ENCODE assay signal across 28 cellular contexts in the genomic region with DNA sequence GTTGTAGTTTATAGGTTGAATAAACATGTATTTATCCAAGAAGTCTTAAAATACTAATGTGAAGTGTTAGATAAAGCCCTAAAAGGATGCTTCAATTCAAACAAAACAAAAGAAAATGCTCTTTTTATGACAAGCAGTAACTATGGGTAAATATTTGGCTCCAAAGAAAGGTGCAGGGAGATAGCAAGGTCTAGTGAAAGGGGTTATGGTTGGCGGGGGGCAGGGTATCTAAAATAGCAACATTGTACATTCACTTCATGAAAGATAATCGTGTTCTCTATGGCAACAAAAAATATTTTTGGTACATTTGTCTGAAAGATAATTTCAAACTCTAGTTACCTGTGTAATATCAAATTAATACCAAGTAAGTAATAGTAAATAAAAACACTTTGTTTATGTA.
DNase-seq lines count a peak whose midpoint lies in the region; ATAC-seq, FAIRE-seq and TF ChIP-seq lines count a peak whose summit lies in the region.
"Had no signal": no experiment of that assay in that cellular context is flagged by ENCODE, and none has a peak within 500 bp of the region (broad histone marks: within the 10 kb centered on the region; RNA-seq: fewer than 3 reads in every experiment).

No MANE protein-coding gene starts in this region.

- no peak overlapping the region for H2BK12ac ChIP-seq in H1 (ENCODE audit: low read depth, low read length)

- no peak overlapping the region for H2AFZ ChIP-seq in Karpas-422 (ENCODE audit: low read length)
- H2AFZ ChIP-seq in H1 (ENCODE audit: low read length): no peak overlapping the region

- H2BK5ac ChIP-seq in H1 (ENCODE audit: low read depth, low read length): no peak overlapping the region

- no peak for DNase-seq in Right ventricle myocardium superior
- DNase-seq in cardiac septum (ENCODE audit: low spot score): no peak
- DNase-seq in Karpas-422: peak; percentile 36
- DNase-seq in H1 (ENCODE audit: low read depth in 1 of 2, low spot score in 2 of 2): no peak
- no peak for DNase-seq in left ventricle myocardium superior
- DNase-seq in natural killer cell: no peak
- no peak for DNase-seq in transverse colon
- DNase-seq: 8988T; ACHN; BE2C; C1 segment of cervical spinal cord; CD4-positive, alpha-beta memory T cell; CD4-positive, CD25-positive, alpha-beta regulatory T cell; CD8-positive, alpha-beta memory T cell; COR-L47; DMS 273 treated with DMSO at 0.1 percent for 48 hours; DMS153; DMS53; DMS79; DND-41; EL; GDM1 had no signal

- no peak overlapping the region for H4K8ac ChIP-seq in H1 (ENCODE audit: extremely low read depth, insufficient read depth, low read length)

- no peak overlapping the region for H3K14ac ChIP-seq in H1 (ENCODE audit: insufficient read length)

- POLR2A ChIA-PET in H1 (lab: Charles Lee; ENCODE audit: partially characterized antibody): no interaction called here

- H3K23me2 ChIP-seq in H1 (ENCODE audit: low read depth, low read length): no peaks in the 10 kb centered on the region

- 88% methylated on average over 2 of the region's 2 CpGs; no CpG with 5 or more reads in 1 of the 2 experiments for WGBS in H1 (ENCODE audit: extremely low coverage in 1 of 2, insufficient coverage in 1 of 2, insufficient read length in 1 of 2, insufficient replicate concordance in 2 of 2, low coverage in 1 of 2, low lambda C conversion rate in 2 of 2, missing lambda C conversion rate in 1 of 2), 2 experiments
- WGBS in transverse colon (ENCODE audit: low coverage in 1 of 2), 2 donors: 35 to 57% methylated on average over 2 of the region's 2 CpGs

- no peak for TF ChIP-seq EP300 in H1 (IDR thresholded peaks at IDR 0.05; ENCODE audit: borderline replicate concordance in 1 of 2, low read depth in 2 of 2, low read length in 2 of 2)
- TF ChIP-seq EP300 in transverse colon (IDR thresholded peaks at IDR 0.05; ENCODE audit: low read depth): no peak

- H3K9me3 Mint-ChIP-seq in natural killer cell: peaks cover 0 to 8% of the 10 kb centered on the region in 2 donors

- TF ChIP-seq CTCF in H1 (IDR thresholded peaks at IDR 0.05; ENCODE audit: control extremely low read depth in 1 of 3, insufficient read depth in 1 of 3, low read depth in 1 of 3, low read length in 3 of 3): no peak
- TF ChIP-seq CTCF in natural killer cell (IDR thresholded peaks at IDR 0.05): no peak
- no peak for TF ChIP-seq CTCF in transverse colon (IDR thresholded peaks at IDR 0.05)

- no peaks in the 10 kb centered on the region for H3K36me3 ChIP-seq in Karpas-422 (ENCODE audit: insufficient read depth, low read length)
- no peaks in the 10 kb centered on the region for H3K36me3 ChIP-seq in H1 (ENCODE audit: control insufficient read depth in 2 of 4, insufficient read depth in 4 of 4, low read length in 3 of 4)
- no peaks in the 10 kb centered on the region for H3K36me3 ChIP-seq in transverse colon
- H3K36me3 ChIP-seq: BE2C, BLaER1 had no signal

- no peak for TF ChIP-seq RAD21 in H1 (IDR thresholded peaks at IDR 0.05 in 1 of 2, conservative IDR thresholded peaks at IDR 0.05 in 1 of 2; ENCODE audit: low read depth in 2 of 2, low read length in 2 of 2)

- H3K27ac Mint-ChIP-seq in natural killer cell: no peak overlapping the region
- H3K27ac Mint-ChIP-seq: CD14-positive monocyte; CD4-positive, alpha-beta memory T cell; CD4-positive, CD25-positive, alpha-beta regulatory T cell; CD8-positive, alpha-beta memory T cell had no signal

- no peaks in the 10 kb centered on the region for H3K27me3 Mint-ChIP-seq in natural killer cell (ENCODE audit: low read depth in 2 of 2)
- H3K27me3 Mint-ChIP-seq: CD4-positive, alpha-beta memory T cell; CD4-positive, CD25-positive, alpha-beta regulatory T cell; CD8-positive, alpha-beta memory T cell had no signal

- H2AK5ac ChIP-seq in H1 (ENCODE audit: low read depth, low read length): no peak overlapping the region

- FAIRE-seq in H1 (lab: Jason Lieb, UNC): no peak
- FAIRE-seq: A204.1, GM12878, GM12892, GM18507 had no signal

- H3K4ac ChIP-seq in H1 (replicated peaks; ENCODE audit: insufficient read length, low read depth, low read length): no peak overlapping the region

- no peak overlapping the region for H2BK15ac ChIP-seq in H1 (ENCODE audit: low read length)

- no peaks in the 10 kb centered on the region for H3K79me1 ChIP-seq in H1 (ENCODE audit: low read depth, low read length)

- no peaks in the 10 kb centered on the region for H3K9me2 ChIP-seq in Karpas-422 (replicated peaks; ENCODE audit: insufficient read depth, low read length)

- no peak overlapping the region for H3K23ac ChIP-seq in H1 (ENCODE audit: insufficient read length)

- H4K20me1 ChIP-seq in Karpas-422 (ENCODE audit: insufficient read depth, low read depth, low read length) (no peaks in the 10 kb centered on the region), H1 (replicated peaks in 1 of 2; ENCODE audit: control insufficient read depth in 1 of 2, insufficient read depth in 2 of 2, low read length in 2 of 2) (no peaks in the 10 kb centered on the region)
- H4K20me1 ChIP-seq: BLaER1 had no signal

- H3K79me2 ChIP-seq in Karpas-422 (ENCODE audit: low read length) (no peaks in the 10 kb centered on the region), H1 (ENCODE audit: control insufficient read depth in 1 of 2, insufficient read depth in 2 of 2, low read length in 2 of 2) (no peaks in the 10 kb centered on the region)

- no peak overlapping the region for H2BK120ac ChIP-seq in H1 (replicated peaks; ENCODE audit: low read depth, low read length)

- ATAC-seq in Right ventricle myocardium superior (ENCODE audit: poor library complexity) (peak; percentile 77), left ventricle myocardium superior (peak; percentile 74), natural killer cell (no peak)
- ATAC-seq: GM12878 had no signal

- H3K4me1 ChIP-seq in Karpas-422 (ENCODE audit: low read length) (no peaks in the 10 kb centered on the region), H1 (replicated peaks in 1 of 4; ENCODE audit: control insufficient read depth in 3 of 4, insufficient read depth in 4 of 4, low read length in 3 of 4) (no peaks in the 10 kb centered on the region), transverse colon (no peaks in the 10 kb centered on the region)
- H3K4me1 ChIP-seq: BE2C, BLaER1 had no signal

- intact Hi-C loops in Right ventricle myocardium superior (cut with DNase I): no loop called here
- intact Hi-C loops in cardiac septum (cut with DNase I): no loop called here
- intact Hi-C loops in left ventricle myocardium superior (cut with micrococcal nuclease): no loop called here
- intact Hi-C loops in natural killer cell (cut with micrococcal nuclease): no loop called here
- intact Hi-C loops in transverse colon (cut with DNase I; ENCODE audit: low total_unique reads): loop anchor here (10.0 kb wide), 1 partner anchor 227 kb away; no protein-coding TSS in a partner anchor

- H3K4me3 ChIP-seq in Karpas-422 (ENCODE audit: low read length) (no peak overlapping the region), H1 (ENCODE audit: extremely low read depth in 1 of 4, insufficient read depth in 2 of 4, low read depth in 3 of 4, low read length in 4 of 4) (no peak overlapping the region), transverse colon (no peak overlapping the region)
- H3K4me3 ChIP-seq: BLaER1, GM12878 had no signal

- H2BK20ac ChIP-seq in H1 (ENCODE audit: low read length): no peak overlapping the region

- CTCF ChIA-PET in H1 (lab: Charles Lee; ENCODE audit: partially characterized antibody): no interaction called here

- no peak overlapping the region for H3K9ac ChIP-seq in Karpas-422 (ENCODE audit: low read length)
- no peak overlapping the region for H3K9ac ChIP-seq in H1 (replicated peaks in 1 of 4; ENCODE audit: extremely low read depth in 1 of 4, low read depth in 3 of 4, low read length in 3 of 4)
- H3K9ac ChIP-seq: BLaER1 had no signal

- H3K27ac ChIP-seq in Karpas-422 (ENCODE audit: low read length) (no peak overlapping the region), H1 (ENCODE audit: low read depth, low read length) (no peak overlapping the region), transverse colon (no peak overlapping the region)
- H3K27ac ChIP-seq: BLaER1 had no signal

- TF ChIP-seq POLR2A in H1 (IDR thresholded peaks at IDR 0.05; ENCODE audit: control extremely low read depth in 1 of 2, low read depth in 2 of 2, low read length in 2 of 2) (no peak), transverse colon (IDR thresholded peaks at IDR 0.05) (no peak)

- no peaks in the 10 kb centered on the region for H3K36me3 Mint-ChIP-seq in natural killer cell
- H3K36me3 Mint-ChIP-seq: CD14-positive monocyte; CD4-positive, alpha-beta memory T cell; CD4-positive, CD25-positive, alpha-beta regulatory T cell; CD8-positive, alpha-beta memory T cell had no signal

- H3K4me3 Mint-ChIP-seq in natural killer cell: no peak overlapping the region
- H3K4me3 Mint-ChIP-seq: CD14-positive monocyte; CD4-positive, alpha-beta memory T cell; CD4-positive, CD25-positive, alpha-beta regulatory T cell; CD8-positive, alpha-beta memory T cell had no signal

- no peak overlapping the region for H4K5ac ChIP-seq in H1 (ENCODE audit: insufficient read length, low read depth, low read length)

- H3K4me1 Mint-ChIP-seq in natural killer cell: no peaks in the 10 kb centered on the region
- H3K4me1 Mint-ChIP-seq: CD14-positive monocyte; CD4-positive, alpha-beta memory T cell; CD4-positive, CD25-positive, alpha-beta regulatory T cell; CD8-positive, alpha-beta memory T cell had no signal

- H3K56ac ChIP-seq in H1 (replicated peaks; ENCODE audit: insufficient read length, low read depth, low read length): peak overlapping the region; percentile 14

- H3K9me3 ChIP-seq in Karpas-422 (ENCODE audit: low read length): no peaks in the 10 kb centered on the region
- H3K9me3 ChIP-seq in H1 (ENCODE audit: insufficient read depth in 2 of 2, low read depth in 1 of 2, low read length in 1 of 2): no peaks in the 10 kb centered on the region
- no peaks in the 10 kb centered on the region for H3K9me3 ChIP-seq in transverse colon
- H3K9me3 ChIP-seq: BE2C, BLaER1 had no signal

- H3K18ac ChIP-seq in H1 (ENCODE audit: extremely low read depth, low read length): no peak overlapping the region

- no peak overlapping the region for H3K4me2 ChIP-seq in Karpas-422 (ENCODE audit: low read depth, low read length, poor library complexity, severe bottlenecking)
- H3K4me2 ChIP-seq in H1 (ENCODE audit: insufficient read depth in 1 of 2, low read depth in 2 of 2, low read length in 2 of 2): no peak overlapping the region
- H3K4me2 ChIP-seq: BLaER1 had no signal

- H4K91ac ChIP-seq in H1 (replicated peaks; ENCODE audit: insufficient read length, low read length): no peak overlapping the region

- in situ Hi-C loops in transverse colon (cut with MboI; ENCODE audit: low pct_ligation_motif_present in 1 of 4, low pct_unique_long_range_greater_than_20kb in 1 of 4, low sequenced_read_pairs in 3 of 4): no loop called here

- H3K27me3 ChIP-seq in Karpas-422 (ENCODE audit: low read length): no peaks in the 10 kb centered on the region
- no peaks in the 10 kb centered on the region for H3K27me3 ChIP-seq in H1 (replicated peaks in 1 of 4; ENCODE audit: control insufficient read depth in 3 of 4, extremely low read depth in 1 of 4, insufficient read depth in 3 of 4, low read length in 3 of 4)
- no peaks in the 10 kb centered on the region for H3K27me3 ChIP-seq in transverse colon
- H3K27me3 ChIP-seq: BE2C, BLaER1 had no signal

TF ChIP-seq in H1, 55 proteins besides CTCF, POLR2A, EP300 and RAD21 (continues in another document):
- no peak for TF ChIP-seq PHF8 (conservative IDR thresholded peaks at IDR 0.05; ENCODE audit: low read depth, low read length)
- no peak for TF ChIP-seq SUZ12 (IDR thresholded peaks at IDR 0.05; ENCODE audit: low read length)

Comparison
In these comparisons a context has a peak if more than half of its experiments do, and no peak if none do; other contexts are left out.
1. ATAC-seq: peak in Right ventricle myocardium superior (single experiment) and left ventricle myocardium superior (single experiment); none in natural killer cell (0 of 3).